ENCODE assay signal across 11 cellular contexts in genomic region chr20:48718914-48719578, GRCh38.
A peak's percentile ranks its signal among the peaks of the same experiment; 100 is the strongest.
DNase-seq lines count a peak whose midpoint lies in the region; ATAC-seq and TF ChIP-seq lines count a peak whose summit lies in the region.
"Had no signal": no experiment of that assay in that cellular context is flagged by ENCODE, and none has a peak within 500 bp of the region (broad histone marks: within the 10 kb centered on the region; RNA-seq: fewer than 3 reads in every experiment).

No MANE protein-coding gene starts in this region.

- no peak overlapping the region for H3K9ac ChIP-seq in BLaER1

- peak; percentile 58 for DNase-seq in Jurkat, Clone E6-1 (ENCODE audit: low read depth, low spot score)
- DNase-seq in activated T-helper 9 cell treated with anti-CD3 and anti-CD28 coated beads, Interleukin-2, amount 50 U/mL, for 16 hours (ENCODE audit: low read depth) = peak; percentile 26
- peak; percentile 66 for DNase-seq in natural killer cell
- DNase-seq in tibial nerve (ENCODE audit: low spot score in 2 of 2) = no peak
- DNase-seq: BE2C, NCI-H524 treated with DMSO at 0.1 percent for 48 hours had no signal

- H3K27ac Mint-ChIP-seq in natural killer cell = peak overlapping the region; percentile 91 to 95

- H3K4me2 ChIP-seq in BLaER1 = peak overlapping the region; percentile 87

- no peak for TF ChIP-seq POLR2A in tibial nerve (IDR thresholded peaks at IDR 0.05)

- H3K4me3 ChIP-seq in BLaER1 = no peak overlapping the region
- no peak overlapping the region for H3K4me3 ChIP-seq in Jurkat, Clone E6-1 (ENCODE audit: low read length)
- no peak overlapping the region for H3K4me3 ChIP-seq in tibial nerve
- H3K4me3 ChIP-seq: esophagus muscularis mucosa had no signal

- WGBS in tibial nerve, 2 donors = 74 to 77% methylated on average over 8 of the region's 8 CpGs

- H3K27ac ChIP-seq in BLaER1 = peak overlapping the region; percentile 21; the same call in 1 of the 2 replicates
- H3K27ac ChIP-seq in tibial nerve = no peak overlapping the region
- H3K27ac ChIP-seq: esophagus muscularis mucosa had no signal

- ATAC-seq in natural killer cell (peak; percentile 29 to 77 (median 72)), GM21737 (IDR thresholded peaks at IDR 0.05; ENCODE audit: unreplicated experiment) (no peak), GM18861 (IDR thresholded peaks at IDR 0.05; ENCODE audit: unreplicated experiment) (no peak), HG03159 (IDR thresholded peaks at IDR 0.05; ENCODE audit: unreplicated experiment) (no peak)

- peaks cover 7% of the 10 kb centered on the region for H3K36me3 Mint-ChIP-seq in natural killer cell

- H3K27me3 Mint-ChIP-seq in natural killer cell (ENCODE audit: low read depth in 2 of 2) = no peaks in the 10 kb centered on the region

- H4K20me1 ChIP-seq in BLaER1 = no peaks in the 10 kb centered on the region

- intact Hi-C loops in natural killer cell (cut with micrococcal nuclease) = loop anchor here (1.0 to 5.0 kb wide), 3 partner anchors 39 to 188 kb away; no protein-coding TSS in a partner anchor

- peaks cover 94 to 100% of the 10 kb centered on the region in 2 donors for H3K4me1 Mint-ChIP-seq in natural killer cell

- H3K36me3 ChIP-seq in BLaER1 = no peaks in the 10 kb centered on the region
- H3K36me3 ChIP-seq in tibial nerve = peaks cover 0 to 9% (median 0%) of the 10 kb centered on the region in 3 donors
- H3K36me3 ChIP-seq: BE2C, esophagus muscularis mucosa had no signal

- no peak for TF ChIP-seq CTCF in natural killer cell (IDR thresholded peaks at IDR 0.05)
- no peak for TF ChIP-seq CTCF in tibial nerve (IDR thresholded peaks at IDR 0.05)

- no peaks in the 10 kb centered on the region for H3K9me3 ChIP-seq in BLaER1
- peaks cover 0 to 8% (median 0%) of the 10 kb centered on the region in 4 donors for H3K9me3 ChIP-seq in tibial nerve
- H3K9me3 ChIP-seq: BE2C had no signal

- H3K4me3 Mint-ChIP-seq in natural killer cell = peak overlapping the region; percentile 70

- no peaks in the 10 kb centered on the region for H3K9me3 Mint-ChIP-seq in natural killer cell

- H3K4me1 ChIP-seq in BLaER1 (peaks cover 91% of the 10 kb centered on the region), tibial nerve (peaks cover 0 to 70% (median 39%) of the 10 kb centered on the region in 4 donors)
- H3K4me1 ChIP-seq: BE2C had no signal

- H3K27me3 ChIP-seq in BLaER1 = no peaks in the 10 kb centered on the region
- H3K27me3 ChIP-seq in tibial nerve = no peaks in the 10 kb centered on the region
- H3K27me3 ChIP-seq: BE2C, esophagus muscularis mucosa had no signal

- TF ChIP-seq EP300 in tibial nerve (IDR thresholded peaks at IDR 0.05) = no peak

Comparison
In these comparisons a context has a peak if more than half of its experiments do, and no peak if none do; other contexts are left out.
1. DNase-seq: peak in Jurkat, Clone E6-1 (single experiment), activated T-helper 9 cell treated with anti-CD3 and anti-CD28 coated beads, Interleukin-2, amount 50 U/mL, for 16 hours (single experiment) and natural killer cell (single experiment); none in tibial nerve (0 of 2).
2. ATAC-seq: peak in natural killer cell (3 of 3); none in GM21737 (single experiment), GM18861 (single experiment) and HG03159 (single experiment).